ENCODE assay signal across 12 cellular contexts in genomic region chr18:79442508-79443221, GRCh38. TPM values are rescaled to one million over a fixed set of nuclear protein-coding genes. Genes with fewer than 3 reads are reported as not detected.
DNase-seq lines count a peak whose midpoint lies in the region; ATAC-seq lines count a peak whose summit lies in the region.
"Had no signal": no experiment of that assay in that cellular context is flagged by ENCODE, and none has a peak within 500 bp of the region (broad histone marks: within the 10 kb centered on the region; RNA-seq: fewer than 3 reads in every experiment).

No MANE protein-coding gene starts in this region.

- H3K4me1 Mint-ChIP-seq in activated T-helper 2 cell treated with anti-CD3 and anti-CD28 coated beads, Interferon-gamma antibody, Interleukin-2, Interleukin-4, amounts not matched to agents 10 μg/mL and 5 μg/mL and 100 μg/mL, durations not matched to agents 14 hours and 24 hours and 36 hours (ENCODE audit: low read depth): peaks cover 17% of the 10 kb centered on the region
- peaks cover 27 to 43% (median 29%) of the 10 kb centered on the region in 3 donors for H3K4me1 Mint-ChIP-seq in naive B cell

- H3K27ac Mint-ChIP-seq in activated T-helper 2 cell treated with anti-CD3 and anti-CD28 coated beads, Interferon-gamma antibody, Interleukin-2, Interleukin-4, amounts not matched to agents 10 μg/mL and 5 μg/mL and 100 μg/mL, durations not matched to agents 14 hours and 24 hours and 36 hours: peak overlapping the region; percentile 55
- H3K27ac Mint-ChIP-seq in naive B cell: peak overlapping the region in 4 of 6 donors; percentile 36 to 92 (median 54)

- intact Hi-C loops in activated T-helper 2 cell treated with anti-CD3 and anti-CD28 coated beads, Interferon-gamma antibody, Interleukin-2, Interleukin-4, amounts not matched to agents 10 μg/mL and 5 μg/mL and 100 μg/mL, durations not matched to agents 14 hours and 24 hours and 36 hours (cut with micrococcal nuclease): loop anchor here (5.0 kb wide), 1 partner anchor 45 kb away; the partner anchor contains the start of gene NFATC1

- no peaks in the 10 kb centered on the region for H3K27me3 Mint-ChIP-seq in activated T-helper 2 cell treated with anti-CD3 and anti-CD28 coated beads, Interferon-gamma antibody, Interleukin-2, Interleukin-4, amounts not matched to agents 10 μg/mL and 5 μg/mL and 100 μg/mL, durations not matched to agents 14 hours and 24 hours and 36 hours (ENCODE audit: low read depth)
- no peaks in the 10 kb centered on the region for H3K27me3 Mint-ChIP-seq in naive B cell

- ATAC-seq in GM21786 (IDR thresholded peaks at IDR 0.05; ENCODE audit: unreplicated experiment) (peak; percentile 72), naive B cell (ENCODE audit: low read depth in 2 of 2) (peak; percentile 40 to 53), HG03280 (IDR thresholded peaks at IDR 0.05; ENCODE audit: unreplicated experiment) (no peak), HG02763 (IDR thresholded peaks at IDR 0.05; ENCODE audit: unreplicated experiment) (no peak)

- H3K9me3 Mint-ChIP-seq in activated T-helper 2 cell treated with anti-CD3 and anti-CD28 coated beads, Interferon-gamma antibody, Interleukin-2, Interleukin-4, amounts not matched to agents 10 μg/mL and 5 μg/mL and 100 μg/mL, durations not matched to agents 14 hours and 24 hours and 36 hours: no peaks in the 10 kb centered on the region
- no peaks in the 10 kb centered on the region for H3K9me3 Mint-ChIP-seq in naive B cell

- H3K36me3 Mint-ChIP-seq in activated T-helper 2 cell treated with anti-CD3 and anti-CD28 coated beads, Interferon-gamma antibody, Interleukin-2, Interleukin-4, amounts not matched to agents 10 μg/mL and 5 μg/mL and 100 μg/mL, durations not matched to agents 14 hours and 24 hours and 36 hours (ENCODE audit: low read depth): peaks cover 43% of the 10 kb centered on the region
- no peaks in the 10 kb centered on the region for H3K36me3 Mint-ChIP-seq in naive B cell

- H3K4me3 Mint-ChIP-seq in activated T-helper 2 cell treated with anti-CD3 and anti-CD28 coated beads, Interferon-gamma antibody, Interleukin-2, Interleukin-4, amounts not matched to agents 10 μg/mL and 5 μg/mL and 100 μg/mL, durations not matched to agents 14 hours and 24 hours and 36 hours (ENCODE audit: low read depth): no peak overlapping the region
- peak overlapping the region in 7 of 8 donors; percentile 23 to 74 (median 57) for H3K4me3 Mint-ChIP-seq in naive B cell

- peak; percentile 12 for DNase-seq in NCI-H2171 treated with DMSO at 0.1 percent for 48 hours (lab: John Stamatoyannopoulos, UW)
- no peak for DNase-seq in NCI-H2171 (lab: John Stamatoyannopoulos, UW)
- no peak for DNase-seq in activated T-helper 2 cell treated with anti-CD3 and anti-CD28 coated beads, Interferon-gamma antibody, Interleukin-2, Interleukin-4, amounts not matched to agents 10 μg/mL and 5 μg/mL and 100 μg/mL, durations not matched to agents 14 hours and 24 hours and 36 hours (ENCODE audit: low spot score)
- DNase-seq in naive B cell: no peak
- DNase-seq in activated CD4-positive, CD25-positive, alpha-beta regulatory T cell treated with anti-CD3 and anti-CD28 coated beads, Interleukin-2, amount 50 U/mL, for 72 hours: no peak
- DNase-seq: DMS79; ovary; stimulated activated CD4-positive, alpha-beta T cell treated with anti-CD3 and anti-CD28 coated beads, Interleukin-15, amount 100 ng/mL, for 24 hours; uterus had no signal

RNA-seq across cellular contexts. Expression of gene NFATC1, which starts 46.9 kb away (rescaled TPM):
- 95.0 and 99.9 TPM in 2 replicates for total RNA-seq in activated T-helper 2 cell treated with anti-CD3 and anti-CD28 coated beads, Interferon-gamma antibody, Interleukin-2, Interleukin-4, amounts not matched to agents 10 μg/mL and 5 μg/mL and 100 μg/mL, durations not matched to agents 14 hours and 24 hours and 36 hours
- 10 to 100 TPM; 35.7 to 77.8 (median 51.1) TPM for polyA plus RNA-seq in naive B cell (ENCODE audit: low read depth in 6 of 6)

Comparison
In these comparisons a context has a peak if more than half of its experiments do, and no peak if none do; other contexts are left out.
1. ATAC-seq: peak in GM21786 (single experiment) and naive B cell (2 of 2); none in HG03280 (single experiment) and HG02763 (single experiment).